Comparison of ENCODE assay signal across 8 cellular contexts in the genomic region with DNA sequence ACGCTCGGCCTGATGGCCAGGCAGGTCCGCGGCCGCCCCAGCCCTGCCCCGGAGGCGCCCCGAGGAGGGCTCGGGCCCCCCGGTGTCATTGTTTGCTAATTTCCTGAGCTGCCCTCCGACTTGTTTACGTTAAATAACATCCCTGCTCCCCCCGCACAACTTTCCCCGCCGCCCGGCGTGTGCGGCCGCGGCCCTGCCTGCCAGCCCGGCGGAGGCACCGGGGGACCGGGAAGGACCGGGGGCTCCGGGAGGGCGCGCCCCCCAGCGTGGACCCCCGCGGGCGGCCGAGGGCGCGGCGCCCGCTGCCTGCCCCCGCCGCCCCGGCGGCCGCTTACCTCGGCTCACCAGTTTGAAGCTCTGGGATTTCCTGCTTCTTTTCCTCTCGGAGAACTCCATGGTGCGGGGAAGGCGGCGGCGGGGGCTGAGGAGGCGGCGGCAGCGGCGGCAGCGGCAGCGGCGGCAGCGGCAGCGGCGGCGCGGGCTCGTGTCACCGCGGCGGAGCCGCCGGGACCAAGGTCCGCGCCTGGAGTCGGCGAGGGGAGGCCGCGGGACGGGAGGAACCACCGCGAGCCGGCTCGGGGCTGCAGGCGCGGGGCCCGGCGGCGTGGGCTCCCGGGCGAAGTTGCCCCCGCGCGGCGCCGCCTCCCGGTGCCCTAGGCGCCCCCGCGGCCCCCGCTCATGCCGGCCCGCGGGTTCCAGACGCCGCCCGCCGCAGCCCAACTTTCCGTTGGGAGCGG. TPM values are rescaled to one million over a fixed set of nuclear protein-coding genes. Genes with fewer than 3 reads are reported as not detected.
DNase-seq lines count a peak whose midpoint lies in the region; ATAC-seq and TF ChIP-seq lines count a peak whose summit lies in the region.

No MANE protein-coding gene starts in this region.

- H3K27me3 ChIP-seq in CD4-positive, alpha-beta memory T cell (ENCODE audit: insufficient read depth, low read length), result peaks cover 39% of the 10 kb centered on the region
- H3K27me3 ChIP-seq in IMR-90 (ENCODE audit: control insufficient read depth, insufficient read depth, low read length), result peaks cover 2% of the 10 kb centered on the region; the same call in 1 of the 2 replicates
- peaks cover 5 to 6% of the 10 kb centered on the region in 2 experiments for H3K27me3 ChIP-seq in mesenchymal stem cell (ENCODE audit: control insufficient read depth in 1 of 2, insufficient read depth in 1 of 2, low read length in 2 of 2)
- H3K27me3 ChIP-seq in uterus, result no peaks in the 10 kb centered on the region

- H3K14ac ChIP-seq in IMR-90 (replicated peaks; ENCODE audit: low read depth, low read length) (no peak overlapping the region; the same call in 1 of the 2 replicates), mesenchymal stem cell (ENCODE audit: low read length in 2 of 2) (no peak overlapping the region)

- intact Hi-C loops in CD4-positive, alpha-beta memory T cell (cut with micrococcal nuclease), result no loop called here
- intact Hi-C loops in IMR-90 (cut with micrococcal nuclease), result no loop called here
- intact Hi-C loops in uterus (cut with DNase I; ENCODE audit: low total_unique reads), result no loop called here

- H2BK12ac ChIP-seq in mesenchymal stem cell (ENCODE audit: low read length in 2 of 2), result no peak overlapping the region

- POLR2A ChIA-PET in CD4-positive, alpha-beta memory T cell (lab: Charles Lee; ENCODE audit: partially characterized antibody), result no interaction called here
- POLR2A ChIA-PET in IMR-90 (lab: Charles Lee; ENCODE audit: unreplicated experiment), result interaction anchor here (0.5 to 1.1 kb wide), 2 partner anchors 11 to 1043 kb away, joined by 3 read pairs; no protein-coding TSS in a partner anchor

- H4K5ac ChIP-seq in IMR-90 (ENCODE audit: low read depth, low read length), result no peak overlapping the region; the same call in 1 of the 2 replicates

- in situ Hi-C loops in IMR-90 (cut with MboI; ENCODE audit: low sequenced_read_pairs), result no loop called here

- WGBS in IMR-90 (ENCODE audit: extremely low coverage in 2 of 2, insufficient read length in 1 of 2), 2 experiments, result 1% methylated on average over 40 of the region's 103 CpGs; no CpG with 5 or more reads in 1 of the 2 experiments
- WGBS in mesenchymal stem cell, result 2% methylated on average over 33 of the region's 103 CpGs

- BruUV-seq in IMR-90 (replicated peaks; lab: Mats Ljungman, UMichigan), result no TSS peak

- dilution Hi-C loops in IMR-90 (cut with HindIII; ENCODE audit: low sequenced_read_pairs, unreplicated experiment), result no loop called here

- H2BK20ac ChIP-seq in IMR-90 (ENCODE audit: low read depth, low read length), result no peak overlapping the region

- no peaks in the 10 kb centered on the region for H4K20me1 ChIP-seq in IMR-90 (ENCODE audit: insufficient read depth, low read length)

- ATAC-seq in IMR-90 (ENCODE audit: low read depth), result peak; percentile 52
- no peak for ATAC-seq in GM19467 (IDR thresholded peaks at IDR 0.05; ENCODE audit: unreplicated experiment)
- ATAC-seq in GM21447 (IDR thresholded peaks at IDR 0.05; ENCODE audit: unreplicated experiment), result no peak

- peaks cover 6 to 17% (median 7%) of the 10 kb centered on the region in 4 donors for H3K4me1 Mint-ChIP-seq in CD4-positive, alpha-beta memory T cell

- H3K23ac ChIP-seq in IMR-90 (ENCODE audit: low read depth, low read length), result no peak overlapping the region; the same call in 1 of the 2 replicates
- no peak overlapping the region for H3K23ac ChIP-seq in mesenchymal stem cell (ENCODE audit: low read length in 2 of 2)

- TF ChIP-seq RAD21 in IMR-90 (IDR thresholded peaks at IDR 0.05; ENCODE audit: low read length), result no peak

- no peak for DNase-seq in CD4-positive, alpha-beta memory T cell
- DNase-seq in IMR-90, result no peak
- peak; percentile 30 for DNase-seq in dermis blood vessel endothelial cell
- DNase-seq in mesenchymal stem cell, result peak; percentile 15
- peak in 1 of 2 donors; percentile 19 for DNase-seq in uterus
- DNase-seq in MV-4-11 (lab: John Stamatoyannopoulos, UW), result no peak

- H3K56ac ChIP-seq in IMR-90 (ENCODE audit: extremely low read depth, insufficient read depth, low read length), result no peak overlapping the region

- peaks cover 13% of the 10 kb centered on the region for H3K4me1 ChIP-seq in CD4-positive, alpha-beta memory T cell (ENCODE audit: insufficient read depth, low read length)
- H3K4me1 ChIP-seq in IMR-90 (ENCODE audit: control insufficient read depth, insufficient read depth, low read length), result peaks cover 3% of the 10 kb centered on the region; the same call in 1 of the 2 replicates
- peaks cover 6% of the 10 kb centered on the region for H3K4me1 ChIP-seq in mesenchymal stem cell (ENCODE audit: control insufficient read depth, insufficient read depth, low read depth, low read length)
- peaks cover 0 to 5% of the 10 kb centered on the region in 2 donors for H3K4me1 ChIP-seq in uterus

- peak overlapping the region; percentile 65 to 81 (median 79) for H3K4me3 Mint-ChIP-seq in CD4-positive, alpha-beta memory T cell

- H3K9me3 ChIP-seq in CD4-positive, alpha-beta memory T cell (ENCODE audit: control insufficient read depth in 1 of 2, low read length in 2 of 2), result no peaks in the 10 kb centered on the region
- H3K9me3 ChIP-seq in IMR-90 (ENCODE audit: control insufficient read depth, insufficient read depth, low read length) (no peaks in the 10 kb centered on the region), mesenchymal stem cell (ENCODE audit: control insufficient read depth, low read length) (no peaks in the 10 kb centered on the region), uterus (no peaks in the 10 kb centered on the region)

- no peaks in the 10 kb centered on the region for H3K36me3 ChIP-seq in CD4-positive, alpha-beta memory T cell (ENCODE audit: insufficient read depth, low read length)
- H3K36me3 ChIP-seq in IMR-90 (ENCODE audit: control insufficient read depth, insufficient read depth, low read length), result no peaks in the 10 kb centered on the region
- peaks cover 0 to 3% of the 10 kb centered on the region in 2 experiments for H3K36me3 ChIP-seq in mesenchymal stem cell (ENCODE audit: control insufficient read depth in 1 of 2, insufficient read depth in 2 of 2, low read depth in 1 of 2, low read length in 2 of 2)
- H3K36me3 ChIP-seq in uterus, result no peaks in the 10 kb centered on the region

- H2BK120ac ChIP-seq in IMR-90 (ENCODE audit: low read depth, low read length) (no peak overlapping the region), mesenchymal stem cell (ENCODE audit: low read depth, low read length) (peak overlapping the region; percentile 73)

- H3K36me3 Mint-ChIP-seq in CD4-positive, alpha-beta memory T cell, result no peaks in the 10 kb centered on the region

- H3K27ac Mint-ChIP-seq in CD4-positive, alpha-beta memory T cell, result no peak overlapping the region

- H3K4me3 ChIP-seq in CD4-positive, alpha-beta memory T cell (ENCODE audit: low read length in 2 of 2), result no peak overlapping the region
- H3K4me3 ChIP-seq in IMR-90 (ENCODE audit: insufficient read depth, low read depth, low read length) (peak overlapping the region; percentile 57), mesenchymal stem cell (ENCODE audit: insufficient read depth in 1 of 2, low read depth in 1 of 2, low read length in 2 of 2) (peak overlapping the region; percentile 76 to 78), uterus (peak overlapping the region; percentile 55 to 60)

- H3K9me1 ChIP-seq in IMR-90 (ENCODE audit: insufficient read depth, low read length), result no peaks in the 10 kb centered on the region; the same call in 1 of the 2 replicates

- H4K8ac ChIP-seq in IMR-90 (ENCODE audit: low read depth in 2 of 2, low read length in 2 of 2) (peak overlapping the region in 1 of 2 experiments; percentile 30; a peak in 1 of 4 replicates), mesenchymal stem cell (ENCODE audit: low read length) (peak overlapping the region; percentile 28)

- TF ChIP-seq POLR2A in IMR-90 (IDR thresholded peaks at IDR 0.05; ENCODE audit: low read depth, low read length) (no peak), uterus (IDR thresholded peaks at IDR 0.05) (no peak)

- H3K4ac ChIP-seq in IMR-90 (ENCODE audit: low read depth, low read length), result no peak overlapping the region
- no peak overlapping the region for H3K4ac ChIP-seq in mesenchymal stem cell (ENCODE audit: low read depth in 1 of 2, low read length in 2 of 2)

- no peak overlapping the region for H3K27ac ChIP-seq in CD4-positive, alpha-beta memory T cell (ENCODE audit: low read depth, low read length)
- H3K27ac ChIP-seq in IMR-90 (ENCODE audit: insufficient read depth, low read length) (no peak overlapping the region; the same call in 1 of the 2 replicates), mesenchymal stem cell (ENCODE audit: low read length, poor library complexity, severe bottlenecking) (no peak overlapping the region), uterus (peak overlapping the region; percentile 79 to 90)

- peaks cover 48 to 56% of the 10 kb centered on the region in 2 donors for H3K27me3 Mint-ChIP-seq in CD4-positive, alpha-beta memory T cell

- H3K18ac ChIP-seq in IMR-90 (ENCODE audit: low read depth, low read length) (no peak overlapping the region), mesenchymal stem cell (ENCODE audit: low read depth in 1 of 2, low read length in 2 of 2) (peak overlapping the region; percentile 24 to 28)

- H2AFZ ChIP-seq in IMR-90 (replicated peaks; ENCODE audit: low read length, poor library complexity) (peak overlapping the region; percentile 82), mesenchymal stem cell (ENCODE audit: low read depth, low read length) (peak overlapping the region; percentile 51)

- H2BK5ac ChIP-seq in IMR-90 (ENCODE audit: low read depth, low read length, poor library complexity, severe bottlenecking), result no peak overlapping the region
- no peak overlapping the region for H2BK5ac ChIP-seq in mesenchymal stem cell (ENCODE audit: low read depth, low read length, poor library complexity, severe bottlenecking)

- H4K91ac ChIP-seq in IMR-90 (ENCODE audit: insufficient read depth, low read depth, low read length), result no peak overlapping the region
- H4K91ac ChIP-seq in mesenchymal stem cell (ENCODE audit: low read length), result no peak overlapping the region

- TF ChIP-seq CTCF in IMR-90 (conservative IDR thresholded peaks at IDR 0.05; ENCODE audit: low read depth, low read length) (no peak), uterus (IDR thresholded peaks at IDR 0.05) (no peak)

- H2AK9ac ChIP-seq in IMR-90 (replicated peaks; ENCODE audit: low read depth, low read length, poor library complexity), result no peak overlapping the region

- H3K79me1 ChIP-seq in IMR-90 (ENCODE audit: low read depth in 1 of 2, low read length in 2 of 2), result peaks cover 0 to 15% of the 10 kb centered on the region in 2 experiments; a peak in 2 of 4 replicates
- peaks cover 16% of the 10 kb centered on the region for H3K79me1 ChIP-seq in mesenchymal stem cell (replicated peaks; ENCODE audit: low read length, poor library complexity, severe bottlenecking)

- H3K4me2 ChIP-seq in IMR-90 (ENCODE audit: low read depth, low read length) (peak overlapping the region; percentile 94), mesenchymal stem cell (ENCODE audit: low read length, poor library complexity, severe bottlenecking) (peak overlapping the region; percentile 66)

- peaks cover 0 to 2% (median 0%) of the 10 kb centered on the region in 8 donors for H3K9me3 Mint-ChIP-seq in CD4-positive, alpha-beta memory T cell

- CTCF ChIA-PET in CD4-positive, alpha-beta memory T cell (lab: Charles Lee; ENCODE audit: partially characterized antibody), result no interaction called here
- CTCF ChIA-PET in IMR-90 (lab: Yijun Ruan, JAX), result interaction anchor here (1.3 to 1.7 kb wide), 2 partner anchors 9 to 156 kb away, joined by 6 read pairs; no protein-coding TSS in a partner anchor

- H2AK5ac ChIP-seq in IMR-90 (ENCODE audit: low read depth, low read length) (no peak overlapping the region), mesenchymal stem cell (ENCODE audit: low read length, severe bottlenecking) (no peak overlapping the region)

- no peak overlapping the region for H2BK15ac ChIP-seq in IMR-90 (ENCODE audit: low read depth, low read length)
- H2BK15ac ChIP-seq in mesenchymal stem cell (ENCODE audit: low read depth, poor library complexity, severe bottlenecking), result peak overlapping the region; percentile 52

- H3K9ac ChIP-seq in IMR-90 (ENCODE audit: low read depth, low read length) (peak overlapping the region; percentile 75), mesenchymal stem cell (ENCODE audit: low read length) (peak overlapping the region; percentile 81)

RNA-seq across cellular contexts. Expression of a gene that starts 0.5 kb away (rescaled TPM):
- total RNA-seq in CD4-positive, alpha-beta memory T cell, result not detected
- polyA plus RNA-seq in CD4-positive, alpha-beta memory T cell, result not detected
- 2.3 and 3.1 TPM in 2 replicates for total RNA-seq in IMR-90 (2012; rRNA removed)
- 2.5 and 3.5 TPM in 2 replicates for polyA plus RNA-seq in IMR-90 (2012; rRNA removed)
- polyA plus RNA-seq in IMR-90 (2012; cell fraction: cytosol; rRNA removed), result 0.99 and 1.6 TPM in 2 replicates
- polyA plus RNA-seq in IMR-90 (2012; cell fraction: nucleus; rRNA removed; ENCODE audit: low replicate concordance), result 1.7 and 9.5 TPM in 2 replicates
- 14.2 and 15.3 TPM in 2 replicates for total RNA-seq in dermis blood vessel endothelial cell
- polyA plus RNA-seq in mesenchymal stem cell (2013, experiment 1 of 2), result 2.9 TPM
- polyA plus RNA-seq in mesenchymal stem cell (2013, experiment 2 of 2), result 3.3 TPM
- 10 to 100 TPM in 2 of 4 donors, 1 to 10 TPM in 2; 3.3 to 32.7 (median 11.9) TPM for total RNA-seq in uterus

RNA-seq across cellular contexts. Expression of a gene that starts 58.5 kb away (rescaled TPM):
- 10 to 100 TPM; 30.3 TPM for total RNA-seq in CD4-positive, alpha-beta memory T cell
- polyA plus RNA-seq in CD4-positive, alpha-beta memory T cell, result 10 to 100 TPM; 42.8 to 63.7 TPM
- total RNA-seq in IMR-90 (2012; rRNA removed), result 10.0 and 34.4 TPM in 2 replicates
- polyA plus RNA-seq in IMR-90 (2012; rRNA removed), result 14.1 and 16.9 TPM in 2 replicates
- polyA plus RNA-seq in IMR-90 (2012; cell fraction: cytosol; rRNA removed), result 1.1 and 2.4 TPM in 2 replicates
- 0.28 and 3.2 TPM in 2 replicates for polyA plus RNA-seq in IMR-90 (2012; cell fraction: nucleus; rRNA removed; ENCODE audit: low replicate concordance)
- total RNA-seq in dermis blood vessel endothelial cell, result 43.6 and 44.1 TPM in 2 replicates
- polyA plus RNA-seq in mesenchymal stem cell (2013, experiment 1 of 2), result 15.6 TPM
- 17.1 TPM for polyA plus RNA-seq in mesenchymal stem cell (2013, experiment 2 of 2)
- total RNA-seq in uterus, result 10 to 100 TPM in 3 of 4 donors, 1 to 10 TPM in 1; 5.6 to 61.4 (median 22.5) TPM

Comparison
In these comparisons a context has a peak if more than half of its experiments do, and no peak if none do; other contexts are left out.
1. DNase-seq: peak in dermis blood vessel endothelial cell (single experiment) and mesenchymal stem cell (single experiment); none in CD4-positive, alpha-beta memory T cell (0 of 5), IMR-90 (single experiment) and MV-4-11 (single experiment).
2. H3K27ac ChIP-seq: peak in uterus (2 of 2); none in CD4-positive, alpha-beta memory T cell (single experiment), IMR-90 (single experiment) and mesenchymal stem cell (single experiment).
3. H3K4me3 ChIP-seq: peak in IMR-90 (single experiment), mesenchymal stem cell (2 of 2) and uterus (2 of 2); none in CD4-positive, alpha-beta memory T cell (0 of 2).